In genomic region chr19:14619404-14619803, GRCh38 we compare ENCODE assay signal across 12 cellular contexts. TPM values are rescaled to one million over a fixed set of nuclear protein-coding genes. Genes with fewer than 3 reads are reported as not detected.
"Had no signal": no experiment of that assay in that cellular context is flagged by ENCODE, and none has a peak within 500 bp of the region (broad histone marks: within the 10 kb centered on the region; RNA-seq: fewer than 3 reads in every experiment).

No MANE protein-coding gene starts in this region.

- H3K9ac ChIP-seq: KMS-11 had no signal

- H3K27ac ChIP-seq: HL-60, KMS-11 had no signal

- H3K4me3 Mint-ChIP-seq: GM23338, H9, HFFc6 had no signal

- DNase-seq: H9, HCEC 1CT, HFFc6, IMR-90, Karpas-422, KBM-7 had no signal

- H3K4me3 ChIP-seq: GM23338 had no signal

- H3K27ac Mint-ChIP-seq: GM23338, H9, HFFc6 had no signal

- H3K4me1 Mint-ChIP-seq: GM23338, H9 had no signal

RNA-seq across cellular contexts. Expression of gene CLEC17A, which starts 36.5 kb away (rescaled TPM):
- total RNA-seq: H1, H9, HepG2, HFFc6, HT1080, IMR-90 had no signal
- polyA plus RNA-seq: GM23338, H1, HepG2 had no signal

RNA-seq across cellular contexts. Expression of gene ADGRE3, which starts 55.2 kb away (rescaled TPM):
- total RNA-seq: GM23338, H1, H9, HepG2, HFFc6, HT1080, IMR-90 had no signal
- polyA plus RNA-seq: GM23338, H1, HepG2, IMR-90 had no signal
